Comparison of ENCODE assay signal across 21 cellular contexts in the genomic region with DNA sequence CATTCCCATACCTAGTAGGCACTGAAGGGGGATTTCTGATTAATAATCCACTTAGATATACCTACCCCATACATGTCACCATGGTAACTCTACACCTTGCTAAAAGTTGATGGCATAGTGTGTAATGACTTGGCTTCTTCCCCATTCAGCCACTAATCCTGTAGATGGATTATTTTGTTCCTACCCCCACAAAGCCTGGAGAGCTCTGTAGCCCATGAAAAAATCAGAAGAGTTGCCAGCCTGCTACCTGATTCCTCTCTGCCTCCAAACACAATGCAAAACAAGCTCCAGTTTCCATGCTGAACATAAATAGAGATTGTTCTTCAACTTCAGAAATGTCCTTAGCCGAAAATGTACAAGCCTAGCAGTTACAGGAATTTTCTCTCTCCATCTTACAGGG.
"Had no signal": no experiment of that assay in that cellular context is flagged by ENCODE, and none has a peak within 500 bp of the region (broad histone marks: within the 10 kb centered on the region; RNA-seq: fewer than 3 reads in every experiment).

No MANE protein-coding gene starts in this region.

- H3K27ac Mint-ChIP-seq: activated naive CD8-positive, alpha-beta T cell treated with anti-CD3 and anti-CD28 coated beads, Interleukin-2, amount 50 U/mL, for 24 hours; effector memory CD8-positive, alpha-beta T cell; mesothelial cell of epicardium; stimulated activated effector memory CD8-positive, alpha-beta T cell treated with anti-CD3 and anti-CD28 coated beads, Interleukin-12 subunit alpha, Interleukin-12 subunit beta, amount 100 ng/mL, for 72 hours had no signal

- ATAC-seq: activated CD4-positive, CD25-positive, alpha-beta regulatory T cell treated with anti-CD3 and anti-CD28 coated beads, Interleukin-2, amount 50 U/mL, for 24 hours; activated naive CD8-positive, alpha-beta T cell treated with anti-CD3 and anti-CD28 coated beads, Interleukin-2, amount 50 U/mL, for 24 hours; effector memory CD8-positive, alpha-beta T cell; heart right ventricle; left colon; lower lobe of right lung; stimulated activated effector memory CD8-positive, alpha-beta T cell treated with anti-CD3 and anti-CD28 coated beads, Interleukin-12 subunit alpha, Interleukin-12 subunit beta, amount 100 ng/mL, for 72 hours had no signal

- DNase-seq: activated CD4-positive, alpha-beta T cell treated with anti-CD3 and anti-CD28 coated beads, Interleukin-2, amount 50 U/mL, for 4 hours; activated naive CD4-positive, alpha-beta T cell; activated naive CD8-positive, alpha-beta T cell treated with anti-CD3 and anti-CD28 coated beads, Interleukin-2, amount 50 U/mL, for 24 hours; activated T-cell treated with anti-CD3 and anti-CD28 coated beads for 4 hours; dermis blood vessel endothelial cell; effector memory CD8-positive, alpha-beta T cell; heart right ventricle; left colon; lower lobe of right lung; ovary; sigmoid colon; stimulated activated CD4-positive, alpha-beta T cell treated with anti-CD3 and anti-CD28 coated beads, Interleukin-1b, Interleukin-23, amount 100 ng/mL, for 48 hours; T-helper 9 cell; tibial artery; uterus had no signal

- H3K36me3 ChIP-seq: ascending aorta, heart right ventricle, lower lobe of right lung, ovary, sigmoid colon, tibial artery, uterus had no signal

- H3K4me1 ChIP-seq: ascending aorta, lower lobe of right lung, tibial artery, uterus had no signal

- FAIRE-seq: bronchial epithelial cell, frontal cortex had no signal

- H3K27ac ChIP-seq: ascending aorta, heart right ventricle, lower lobe of right lung, ovary, sigmoid colon, tibial artery, uterus had no signal

- H3K9me3 ChIP-seq: ascending aorta, heart right ventricle, lower lobe of right lung, ovary, sigmoid colon, tibial artery, uterus had no signal

- H3K4me1 Mint-ChIP-seq: activated naive CD8-positive, alpha-beta T cell treated with anti-CD3 and anti-CD28 coated beads, Interleukin-2, amount 50 U/mL, for 24 hours had no signal

- H3K4me3 Mint-ChIP-seq: activated naive CD8-positive, alpha-beta T cell treated with anti-CD3 and anti-CD28 coated beads, Interleukin-2, amount 50 U/mL, for 24 hours; effector memory CD8-positive, alpha-beta T cell; mesothelial cell of epicardium; stimulated activated effector memory CD8-positive, alpha-beta T cell treated with anti-CD3 and anti-CD28 coated beads, Interleukin-12 subunit alpha, Interleukin-12 subunit beta, amount 100 ng/mL, for 72 hours had no signal

- H3K27me3 ChIP-seq: ascending aorta, ovary, sigmoid colon, tibial artery, uterus had no signal

- H3K4me3 ChIP-seq: ascending aorta, heart right ventricle, lower lobe of right lung, ovary, sigmoid colon, tibial artery, uterus had no signal

- H3K36me3 Mint-ChIP-seq: mesothelial cell of epicardium; stimulated activated effector memory CD8-positive, alpha-beta T cell treated with anti-CD3 and anti-CD28 coated beads, Interleukin-12 subunit alpha, Interleukin-12 subunit beta, amount 100 ng/mL, for 72 hours had no signal
